11 cellular contexts compared by ENCODE assay signal in genomic region chr18:46756172-46756558, GRCh38. TPM values are rescaled to one million over a fixed set of nuclear protein-coding genes. Genes with fewer than 3 reads are reported as not detected.
DNase-seq lines count a peak whose midpoint lies in the region; ATAC-seq and TF ChIP-seq lines count a peak whose summit lies in the region.
"Had no signal": no experiment of that assay in that cellular context is flagged by ENCODE, and none has a peak within 500 bp of the region (broad histone marks: within the 10 kb centered on the region; RNA-seq: fewer than 3 reads in every experiment).

No MANE protein-coding gene starts in this region.

- intact Hi-C loops in naive thymus-derived CD4-positive, alpha-beta T cell (cut with micrococcal nuclease) = loop anchor here in 1 of 2 donors (10.0 kb wide), 1 partner anchor 159 kb away; the partner anchor contains the start of genes KATNAL2 and PIAS2

- TF ChIP-seq CTCF in H9 (conservative IDR thresholded peaks at IDR 0.05) = no peak
- TF ChIP-seq CTCF in coronary artery (IDR thresholded peaks at IDR 0.05) = no peak

- H3K4me1 ChIP-seq in BLaER1 (peaks cover 30% of the 10 kb centered on the region), H9 (ENCODE audit: insufficient read depth, low read length) (0 out of 2 replicates have a peak, but pooled peaks cover 4% of the 10 kb centered on the region)
- no peaks in the 10 kb centered on the region for H3K4me1 ChIP-seq in naive thymus-derived CD4-positive, alpha-beta T cell (ENCODE audit: control insufficient read depth in 2 of 2, insufficient read depth in 2 of 2, low read length in 2 of 2)

- H4K91ac ChIP-seq in H9 (ENCODE audit: insufficient read length, low read depth, low read length) = no peak overlapping the region

- H2AFZ ChIP-seq in H9 (ENCODE audit: low read length) = no peak overlapping the region

- no peak overlapping the region for H3K27ac Mint-ChIP-seq in H9
- H3K27ac Mint-ChIP-seq in naive thymus-derived CD4-positive, alpha-beta T cell = no peak overlapping the region
- H3K27ac Mint-ChIP-seq: CD4-positive, alpha-beta memory T cell had no signal

- no peak overlapping the region for H4K5ac ChIP-seq in H9 (ENCODE audit: insufficient read length, low read depth, low read length)

- CTCF ChIA-PET in naive thymus-derived CD4-positive, alpha-beta T cell (lab: Charles Lee) = no interaction called here

- no peak overlapping the region for H3K14ac ChIP-seq in H9 (ENCODE audit: insufficient read depth, low read length)

- H3K79me2 ChIP-seq in H9 (ENCODE audit: insufficient read depth, low read length) = no peaks in the 10 kb centered on the region

- H3K4ac ChIP-seq in H9 (ENCODE audit: low read depth, low read length) = no peak overlapping the region

- H3K9me3 Mint-ChIP-seq in H9 = no peaks in the 10 kb centered on the region; a peak in 1 of 5 replicates
- H3K9me3 Mint-ChIP-seq in naive thymus-derived CD4-positive, alpha-beta T cell = peaks cover 0 to 5% (median 0%) of the 10 kb centered on the region in 11 donors
- H3K9me3 Mint-ChIP-seq: CD4-positive, alpha-beta memory T cell had no signal

- no peaks in the 10 kb centered on the region for H3K36me3 Mint-ChIP-seq in H9 (ENCODE audit: insufficient read depth in 1 of 3, low read depth in 3 of 3)
- H3K36me3 Mint-ChIP-seq in naive thymus-derived CD4-positive, alpha-beta T cell = peaks cover 0 to 3% (median 0%) of the 10 kb centered on the region in 5 donors
- H3K36me3 Mint-ChIP-seq: CD4-positive, alpha-beta memory T cell had no signal

- H2BK120ac ChIP-seq in H9 (ENCODE audit: low read depth, low read length, poor library complexity, severe bottlenecking) = no peak overlapping the region

- H4K8ac ChIP-seq in H9 (replicated peaks; ENCODE audit: insufficient read length, low read depth, low read length) = no peak overlapping the region

- H3K27me3 Mint-ChIP-seq in H9 (ENCODE audit: low read depth) = peaks cover 88% of the 10 kb centered on the region
- H3K27me3 Mint-ChIP-seq in naive thymus-derived CD4-positive, alpha-beta T cell = peaks cover 61 to 78% (median 67%) of the 10 kb centered on the region in 5 donors

- no peak overlapping the region for H2BK20ac ChIP-seq in H9 (ENCODE audit: low read depth, low read length, poor library complexity, severe bottlenecking)

- no peak overlapping the region for H2AK5ac ChIP-seq in H9 (ENCODE audit: insufficient read length, low read length)

- H3K27me3 ChIP-seq in BLaER1 (no peaks in the 10 kb centered on the region), H9 (ENCODE audit: insufficient read depth, low read length) (peaks cover 25% of the 10 kb centered on the region)
- H3K27me3 ChIP-seq in naive thymus-derived CD4-positive, alpha-beta T cell (ENCODE audit: control insufficient read depth in 2 of 2, insufficient read depth in 2 of 2, low read length in 2 of 2) = peaks cover 0 to 3% of the 10 kb centered on the region in 2 donors

- ATAC-seq in naive thymus-derived CD4-positive, alpha-beta T cell = no peak
- ATAC-seq in HG03108 (IDR thresholded peaks at IDR 0.05; ENCODE audit: unreplicated experiment) = no peak
- no peak for ATAC-seq in HG03565 (IDR thresholded peaks at IDR 0.05; ENCODE audit: unreplicated experiment)
- ATAC-seq: right lobe of liver had no signal

- peak overlapping the region; percentile 79 for H3K4me2 ChIP-seq in BLaER1
- H3K4me2 ChIP-seq in H9 (ENCODE audit: insufficient read depth, insufficient read length, low read length) = peak overlapping the region; percentile 65

- no peaks in the 10 kb centered on the region for H3K79me1 ChIP-seq in H9 (ENCODE audit: insufficient read depth, low read depth, low read length, poor library complexity, severe bottlenecking)

- H2BK12ac ChIP-seq in H9 (ENCODE audit: insufficient read length, low read depth, low read length) = no peak overlapping the region

- H2BK15ac ChIP-seq in H9 (ENCODE audit: low read depth, low read length) = no peak overlapping the region

- H3K36me3 ChIP-seq in BLaER1 = 0 out of 2 replicates have a peak, but pooled peaks cover 3% of the 10 kb centered on the region
- H3K36me3 ChIP-seq in naive thymus-derived CD4-positive, alpha-beta T cell (ENCODE audit: control insufficient read depth in 2 of 3, insufficient read depth in 3 of 3, low read length in 3 of 3) = no peaks in the 10 kb centered on the region
- H3K36me3 ChIP-seq: brain microvascular endothelial cell, right lobe of liver had no signal

- DNase-seq in H9 (no peak), coronary artery (ENCODE audit: low spot score) (no peak), SIG-M5 (lab: John Stamatoyannopoulos, UW) (no peak), putamen (ENCODE audit: low spot score) (no peak)
- no peak for DNase-seq in naive thymus-derived CD4-positive, alpha-beta T cell
- DNase-seq: brain microvascular endothelial cell; CD4-positive, alpha-beta memory T cell; right lobe of liver had no signal

- H3K18ac ChIP-seq in H9 (ENCODE audit: insufficient read length, low read depth, low read length) = no peak overlapping the region

- no peak overlapping the region for H3T11ph ChIP-seq in H9 (ENCODE audit: low read length)

- H3K9me3 ChIP-seq in BLaER1 (peaks cover 24% of the 10 kb centered on the region), H9 (ENCODE audit: control insufficient read depth, low read depth, low read length) (no peaks in the 10 kb centered on the region)
- H3K9me3 ChIP-seq in naive thymus-derived CD4-positive, alpha-beta T cell (ENCODE audit: control insufficient read depth in 2 of 3, low read length in 3 of 3) = no peaks in the 10 kb centered on the region
- H3K9me3 ChIP-seq: right lobe of liver had no signal

- peaks cover 15% of the 10 kb centered on the region for H3K23me2 ChIP-seq in H9 (ENCODE audit: insufficient read length, low read depth, low read length, poor library complexity, severe bottlenecking)

- peak overlapping the region; percentile 65; the same call in 1 of the 2 replicates for H3K27ac ChIP-seq in BLaER1
- H3K27ac ChIP-seq in H9 (ENCODE audit: insufficient read length, low read depth, low read length) = no peak overlapping the region
- no peak overlapping the region for H3K27ac ChIP-seq in coronary artery
- H3K27ac ChIP-seq in naive thymus-derived CD4-positive, alpha-beta T cell (ENCODE audit: low read depth, low read length) = no peak overlapping the region
- H3K27ac ChIP-seq: brain microvascular endothelial cell, right lobe of liver had no signal

- H3K4me1 Mint-ChIP-seq in H9 = peaks cover 27 to 31% of the 10 kb centered on the region in 2 experiments
- peaks cover 14 to 34% (median 21%) of the 10 kb centered on the region in 7 donors for H3K4me1 Mint-ChIP-seq in naive thymus-derived CD4-positive, alpha-beta T cell

- peak overlapping the region; percentile 74 for H3K9ac ChIP-seq in BLaER1
- H3K9ac ChIP-seq in H9 (ENCODE audit: extremely low read depth, insufficient read length, low read length) = no peak overlapping the region

- POLR2A ChIA-PET in naive thymus-derived CD4-positive, alpha-beta T cell (lab: Charles Lee) = no interaction called here

- no peaks in the 10 kb centered on the region for H4K20me1 ChIP-seq in BLaER1
- H4K20me1 ChIP-seq in H9 (ENCODE audit: control insufficient read depth, insufficient read depth, insufficient read length) = no peaks in the 10 kb centered on the region

- H3K4me3 ChIP-seq in BLaER1 (peak overlapping the region; percentile 72), coronary artery (peak overlapping the region; percentile 50)
- no peak overlapping the region for H3K4me3 ChIP-seq in naive thymus-derived CD4-positive, alpha-beta T cell (ENCODE audit: low read length)
- H3K4me3 ChIP-seq: right lobe of liver had no signal

- WGBS in H9 (ENCODE audit: extremely low coverage, insufficient read length, low lambda C conversion rate) = no CpG with 5 or more reads among the region's 35 CpGs

- H3K56ac ChIP-seq in H9 (ENCODE audit: insufficient read length, low read depth, low read length) = no peak overlapping the region

- H3K23ac ChIP-seq in H9 (ENCODE audit: insufficient read length, low read depth, low read length) = no peak overlapping the region

- peak overlapping the region; percentile 24 to 77; a peak in 4 of 5 replicates for H3K4me3 Mint-ChIP-seq in H9
- peak overlapping the region in 6 of 10 donors; percentile 16 to 72 (median 47) for H3K4me3 Mint-ChIP-seq in naive thymus-derived CD4-positive, alpha-beta T cell

- H2BK5ac ChIP-seq in H9 (ENCODE audit: insufficient read length, low read length) = no peak overlapping the region

RNA-seq across cellular contexts. Expression of gene ST8SIA5, which starts 0.7 kb away (rescaled TPM):
- 0.63 and 0.75 TPM in 2 replicates for total RNA-seq in H9 (2021)
- under 1 TPM in 2 of 5 experiments, not detected in 3; 0.02 to 0.11 TPM for total RNA-seq in naive thymus-derived CD4-positive, alpha-beta T cell
- polyA plus RNA-seq in naive thymus-derived CD4-positive, alpha-beta T cell = not detected
- total RNA-seq: CD4-positive, alpha-beta memory T cell had no signal
- polyA plus RNA-seq: CD4-positive, alpha-beta memory T cell had no signal
